In the genomic region with DNA sequence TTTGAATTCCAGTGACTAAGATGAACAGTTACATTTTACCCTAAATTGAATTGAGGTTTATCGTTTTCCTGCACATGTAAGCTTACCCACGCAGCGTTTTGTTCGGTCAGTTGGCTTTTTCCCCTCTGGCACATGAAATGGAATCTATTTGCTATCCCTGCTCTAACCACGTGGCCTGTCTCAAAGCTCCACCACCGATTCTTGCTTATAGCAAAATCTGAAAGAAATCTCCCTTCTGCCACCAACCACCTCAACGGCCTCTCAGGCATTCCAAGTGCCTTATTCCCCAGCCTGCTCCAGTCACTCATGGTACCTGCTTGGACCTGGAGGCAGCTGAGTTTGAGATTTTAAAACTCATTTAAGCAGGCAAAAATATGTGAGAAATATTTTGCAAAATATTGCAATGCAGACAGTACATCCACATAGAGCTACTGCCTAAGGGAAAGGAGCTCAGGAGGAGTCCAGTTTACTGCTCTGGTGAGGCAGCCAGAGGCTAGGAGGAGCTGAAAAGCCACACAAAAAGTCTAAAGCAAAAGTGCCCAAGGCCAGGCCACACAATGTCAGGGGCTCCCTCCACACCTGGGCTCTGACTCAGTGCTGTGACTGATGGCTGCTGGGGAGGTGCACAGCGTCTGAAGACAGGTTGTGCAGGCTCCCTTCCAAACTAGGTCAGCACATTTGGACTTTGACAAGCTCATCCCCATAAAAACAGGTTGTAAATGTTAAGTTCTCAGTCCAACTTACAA, we compare ENCODE assay signal across 1 cellular context.
TF ChIP-seq lines count a peak whose summit lies in the region.

No MANE protein-coding gene starts in this region.

TF ChIP-seq in HepG2, 621 proteins besides CTCF, POLR2A, EP300 and RAD21 (continued from another document and continues in another):
- TF ChIP-seq, protein P1, sequence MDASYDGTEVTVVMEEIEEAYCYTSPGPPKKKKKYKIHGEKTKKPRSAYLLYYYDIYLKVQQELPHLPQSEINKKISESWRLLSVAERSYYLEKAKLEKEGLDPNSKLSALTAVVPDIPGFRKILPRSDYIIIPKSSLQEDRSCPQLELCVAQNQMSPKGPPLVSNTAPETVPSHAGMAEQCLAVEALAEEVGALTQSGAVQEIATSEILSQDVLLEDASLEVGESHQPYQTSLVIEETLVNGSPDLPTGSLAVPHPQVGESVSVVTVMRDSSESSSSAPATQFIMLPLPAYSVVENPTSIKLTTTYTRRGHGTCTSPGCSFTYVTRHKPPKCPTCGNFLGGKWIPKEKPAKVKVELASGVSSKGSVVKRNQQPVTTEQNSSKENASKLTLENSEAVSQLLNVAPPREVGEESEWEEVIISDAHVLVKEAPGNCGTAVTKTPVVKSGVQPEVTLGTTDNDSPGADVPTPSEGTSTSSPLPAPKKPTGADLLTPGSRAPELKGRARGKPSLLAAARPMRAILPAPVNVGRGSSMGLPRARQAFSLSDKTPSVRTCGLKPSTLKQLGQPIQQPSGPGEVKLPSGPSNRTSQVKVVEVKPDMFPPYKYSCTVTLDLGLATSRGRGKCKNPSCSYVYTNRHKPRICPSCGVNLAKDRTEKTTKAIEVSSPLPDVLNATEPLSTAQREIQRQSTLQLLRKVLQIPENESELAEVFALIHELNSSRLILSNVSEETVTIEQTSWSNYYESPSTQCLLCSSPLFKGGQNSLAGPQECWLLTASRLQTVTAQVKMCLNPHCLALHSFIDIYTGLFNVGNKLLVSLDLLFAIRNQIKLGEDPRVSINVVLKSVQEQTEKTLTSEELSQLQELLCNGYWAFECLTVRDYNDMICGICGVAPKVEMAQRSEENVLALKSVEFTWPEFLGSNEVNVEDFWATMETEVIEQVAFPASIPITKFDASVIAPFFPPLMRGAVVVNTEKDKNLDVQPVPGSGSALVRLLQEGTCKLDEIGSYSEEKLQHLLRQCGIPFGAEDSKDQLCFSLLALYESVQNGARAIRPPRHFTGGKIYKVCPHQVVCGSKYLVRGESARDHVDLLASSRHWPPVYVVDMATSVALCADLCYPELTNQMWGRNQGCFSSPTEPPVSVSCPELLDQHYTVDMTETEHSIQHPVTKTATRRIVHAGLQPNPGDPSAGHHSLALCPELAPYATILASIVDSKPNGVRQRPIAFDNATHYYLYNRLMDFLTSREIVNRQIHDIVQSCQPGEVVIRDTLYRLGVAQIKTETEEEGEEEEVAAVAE (CRISPR knock-in tag; IDR thresholded peaks at IDR 0.05; ENCODE audit: borderline replicate concordance) = no peak
- no peak for TF ChIP-seq NPAS2 (CRISPR knock-in tag; IDR thresholded peaks at IDR 0.05; ENCODE audit: borderline replicate concordance)
- TF ChIP-seq, protein P2, sequence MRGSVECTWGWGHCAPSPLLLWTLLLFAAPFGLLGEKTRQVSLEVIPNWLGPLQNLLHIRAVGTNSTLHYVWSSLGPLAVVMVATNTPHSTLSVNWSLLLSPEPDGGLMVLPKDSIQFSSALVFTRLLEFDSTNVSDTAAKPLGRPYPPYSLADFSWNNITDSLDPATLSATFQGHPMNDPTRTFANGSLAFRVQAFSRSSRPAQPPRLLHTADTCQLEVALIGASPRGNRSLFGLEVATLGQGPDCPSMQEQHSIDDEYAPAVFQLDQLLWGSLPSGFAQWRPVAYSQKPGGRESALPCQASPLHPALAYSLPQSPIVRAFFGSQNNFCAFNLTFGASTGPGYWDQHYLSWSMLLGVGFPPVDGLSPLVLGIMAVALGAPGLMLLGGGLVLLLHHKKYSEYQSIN (CRISPR knock-in tag; IDR thresholded peaks at IDR 0.05; ENCODE audit: borderline replicate concordance) = no peak
- TF ChIP-seq TBP (CRISPR knock-in tag; IDR thresholded peaks at IDR 0.05) = no peak
- TF ChIP-seq MBD4 (IDR thresholded peaks at IDR 0.05; ENCODE audit: borderline replicate concordance, low read length) = no peak
- no peak for TF ChIP-seq HES4 (CRISPR knock-in tag; IDR thresholded peaks at IDR 0.05; ENCODE audit: borderline replicate concordance)
- TF ChIP-seq, protein P3, sequence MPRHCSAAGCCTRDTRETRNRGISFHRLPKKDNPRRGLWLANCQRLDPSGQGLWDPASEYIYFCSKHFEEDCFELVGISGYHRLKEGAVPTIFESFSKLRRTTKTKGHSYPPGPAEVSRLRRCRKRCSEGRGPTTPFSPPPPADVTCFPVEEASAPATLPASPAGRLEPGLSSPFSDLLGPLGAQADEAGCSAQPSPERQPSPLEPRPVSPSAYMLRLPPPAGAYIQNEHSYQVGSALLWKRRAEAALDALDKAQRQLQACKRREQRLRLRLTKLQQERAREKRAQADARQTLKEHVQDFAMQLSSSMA (CRISPR knock-in tag; IDR thresholded peaks at IDR 0.05) = no peak
- TF ChIP-seq AKAP8 (CRISPR knock-in tag; IDR thresholded peaks at IDR 0.05) = no peak
- TF ChIP-seq, protein P4, sequence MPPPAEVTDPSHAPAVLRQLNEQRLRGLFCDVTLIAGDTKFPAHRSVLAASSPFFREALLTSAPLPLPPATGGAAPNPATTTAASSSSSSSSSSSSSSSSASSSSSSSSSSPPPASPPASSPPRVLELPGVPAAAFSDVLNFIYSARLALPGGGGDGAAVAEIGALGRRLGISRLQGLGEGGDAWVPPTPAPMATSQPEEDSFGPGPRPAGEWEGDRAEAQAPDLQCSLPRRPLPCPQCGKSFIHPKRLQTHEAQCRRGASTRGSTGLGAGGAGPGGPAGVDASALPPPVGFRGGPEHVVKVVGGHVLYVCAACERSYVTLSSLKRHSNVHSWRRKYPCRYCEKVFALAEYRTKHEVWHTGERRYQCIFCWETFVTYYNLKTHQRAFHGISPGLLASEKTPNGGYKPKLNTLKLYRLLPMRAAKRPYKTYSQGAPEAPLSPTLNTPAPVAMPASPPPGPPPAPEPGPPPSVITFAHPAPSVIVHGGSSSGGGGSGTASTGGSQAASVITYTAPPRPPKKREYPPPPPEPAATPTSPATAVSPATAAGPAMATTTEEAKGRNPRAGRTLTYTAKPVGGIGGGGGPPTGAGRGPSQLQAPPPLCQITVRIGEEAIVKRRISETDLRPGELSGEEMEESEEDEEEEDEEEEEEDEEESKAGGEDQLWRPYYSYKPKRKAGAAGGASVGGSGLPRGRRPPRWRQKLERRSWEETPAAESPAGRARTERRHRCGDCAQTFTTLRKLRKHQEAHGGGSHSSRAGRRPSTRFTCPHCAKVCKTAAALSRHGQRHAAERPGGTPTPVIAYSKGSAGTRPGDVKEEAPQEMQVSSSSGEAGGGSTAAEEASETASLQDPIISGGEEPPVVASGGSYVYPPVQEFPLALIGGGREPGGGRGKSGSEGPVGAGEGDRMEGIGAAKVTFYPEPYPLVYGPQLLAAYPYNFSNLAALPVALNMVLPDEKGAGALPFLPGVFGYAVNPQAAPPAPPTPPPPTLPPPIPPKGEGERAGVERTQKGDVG (CRISPR knock-in tag; IDR thresholded peaks at IDR 0.05; ENCODE audit: borderline replicate concordance) = no peak
- TF ChIP-seq, protein P5, sequence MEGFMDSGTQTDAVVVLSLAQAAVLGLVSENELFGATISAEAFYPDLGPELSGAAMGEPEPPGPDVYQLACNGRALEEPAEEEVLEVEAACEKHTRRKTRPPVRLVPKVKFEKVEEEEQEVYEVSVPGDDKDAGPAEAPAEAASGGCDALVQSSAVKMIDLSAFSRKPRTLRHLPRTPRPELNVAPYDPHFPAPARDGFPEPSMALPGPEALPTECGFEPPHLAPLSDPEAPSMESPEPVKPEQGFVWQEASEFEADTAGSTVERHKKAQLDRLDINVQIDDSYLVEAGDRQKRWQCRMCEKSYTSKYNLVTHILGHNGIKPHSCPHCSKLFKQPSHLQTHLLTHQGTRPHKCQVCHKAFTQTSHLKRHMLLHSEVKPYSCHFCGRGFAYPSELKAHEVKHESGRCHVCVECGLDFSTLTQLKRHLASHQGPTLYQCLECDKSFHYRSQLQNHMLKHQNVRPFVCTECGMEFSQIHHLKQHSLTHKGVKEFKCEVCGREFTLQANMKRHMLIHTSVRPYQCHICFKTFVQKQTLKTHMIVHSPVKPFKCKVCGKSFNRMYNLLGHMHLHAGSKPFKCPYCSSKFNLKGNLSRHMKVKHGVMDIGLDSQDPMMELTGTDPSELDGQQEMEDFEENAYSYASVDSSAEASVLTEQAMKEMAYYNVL (CRISPR knock-in tag; IDR thresholded peaks at IDR 0.05; ENCODE audit: borderline replicate concordance) = no peak
- no peak for TF ChIP-seq ZNF619 (CRISPR knock-in tag; IDR thresholded peaks at IDR 0.05)
- TF ChIP-seq, protein P6, sequence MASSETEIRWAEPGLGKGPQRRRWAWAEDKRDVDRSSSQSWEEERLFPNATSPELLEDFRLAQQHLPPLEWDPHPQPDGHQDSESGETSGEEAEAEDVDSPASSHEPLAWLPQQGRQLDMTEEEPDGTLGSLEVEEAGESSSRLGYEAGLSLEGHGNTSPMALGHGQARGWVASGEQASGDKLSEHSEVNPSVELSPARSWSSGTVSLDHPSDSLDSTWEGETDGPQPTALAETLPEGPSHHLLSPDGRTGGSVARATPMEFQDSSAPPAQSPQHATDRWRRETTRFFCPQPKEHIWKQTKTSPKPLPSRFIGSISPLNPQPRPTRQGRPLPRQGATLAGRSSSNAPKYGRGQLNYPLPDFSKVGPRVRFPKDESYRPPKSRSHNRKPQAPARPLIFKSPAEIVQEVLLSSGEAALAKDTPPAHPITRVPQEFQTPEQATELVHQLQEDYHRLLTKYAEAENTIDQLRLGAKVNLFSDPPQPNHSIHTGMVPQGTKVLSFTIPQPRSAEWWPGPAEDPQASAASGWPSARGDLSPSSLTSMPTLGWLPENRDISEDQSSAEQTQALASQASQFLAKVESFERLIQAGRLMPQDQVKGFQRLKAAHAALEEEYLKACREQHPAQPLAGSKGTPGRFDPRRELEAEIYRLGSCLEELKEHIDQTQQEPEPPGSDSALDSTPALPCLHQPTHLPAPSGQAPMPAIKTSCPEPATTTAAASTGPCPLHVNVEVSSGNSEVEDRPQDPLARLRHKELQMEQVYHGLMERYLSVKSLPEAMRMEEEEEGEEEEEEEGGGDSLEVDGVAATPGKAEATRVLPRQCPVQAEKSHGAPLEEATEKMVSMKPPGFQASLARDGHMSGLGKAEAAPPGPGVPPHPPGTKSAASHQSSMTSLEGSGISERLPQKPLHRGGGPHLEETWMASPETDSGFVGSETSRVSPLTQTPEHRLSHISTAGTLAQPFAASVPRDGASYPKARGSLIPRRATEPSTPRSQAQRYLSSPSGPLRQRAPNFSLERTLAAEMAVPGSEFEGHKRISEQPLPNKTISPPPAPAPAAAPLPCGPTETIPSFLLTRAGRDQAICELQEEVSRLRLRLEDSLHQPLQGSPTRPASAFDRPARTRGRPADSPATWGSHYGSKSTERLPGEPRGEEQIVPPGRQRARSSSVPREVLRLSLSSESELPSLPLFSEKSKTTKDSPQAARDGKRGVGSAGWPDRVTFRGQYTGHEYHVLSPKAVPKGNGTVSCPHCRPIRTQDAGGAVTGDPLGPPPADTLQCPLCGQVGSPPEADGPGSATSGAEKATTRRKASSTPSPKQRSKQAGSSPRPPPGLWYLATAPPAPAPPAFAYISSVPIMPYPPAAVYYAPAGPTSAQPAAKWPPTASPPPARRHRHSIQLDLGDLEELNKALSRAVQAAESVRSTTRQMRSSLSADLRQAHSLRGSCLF (CRISPR knock-in tag; IDR thresholded peaks at IDR 0.05; ENCODE audit: borderline replicate concordance) = no peak
- peak; percentile 33; the same call in 1 of the 2 replicates for TF ChIP-seq PHF8 (CRISPR knock-in tag; IDR thresholded peaks at IDR 0.05)
- no peak for TF ChIP-seq STAT5B (CRISPR knock-in tag; IDR thresholded peaks at IDR 0.05)
- TF ChIP-seq ZNF747 (CRISPR knock-in tag; IDR thresholded peaks at IDR 0.05; ENCODE audit: borderline replicate concordance) = no peak
- TF ChIP-seq, protein P7, sequence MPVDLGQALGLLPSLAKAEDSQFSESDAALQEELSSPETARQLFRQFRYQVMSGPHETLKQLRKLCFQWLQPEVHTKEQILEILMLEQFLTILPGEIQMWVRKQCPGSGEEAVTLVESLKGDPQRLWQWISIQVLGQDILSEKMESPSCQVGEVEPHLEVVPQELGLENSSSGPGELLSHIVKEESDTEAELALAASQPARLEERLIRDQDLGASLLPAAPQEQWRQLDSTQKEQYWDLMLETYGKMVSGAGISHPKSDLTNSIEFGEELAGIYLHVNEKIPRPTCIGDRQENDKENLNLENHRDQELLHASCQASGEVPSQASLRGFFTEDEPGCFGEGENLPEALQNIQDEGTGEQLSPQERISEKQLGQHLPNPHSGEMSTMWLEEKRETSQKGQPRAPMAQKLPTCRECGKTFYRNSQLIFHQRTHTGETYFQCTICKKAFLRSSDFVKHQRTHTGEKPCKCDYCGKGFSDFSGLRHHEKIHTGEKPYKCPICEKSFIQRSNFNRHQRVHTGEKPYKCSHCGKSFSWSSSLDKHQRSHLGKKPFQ (CRISPR knock-in tag; IDR thresholded peaks at IDR 0.05; ENCODE audit: insufficient replicate concordance) = no peak
- TF ChIP-seq, protein P8, sequence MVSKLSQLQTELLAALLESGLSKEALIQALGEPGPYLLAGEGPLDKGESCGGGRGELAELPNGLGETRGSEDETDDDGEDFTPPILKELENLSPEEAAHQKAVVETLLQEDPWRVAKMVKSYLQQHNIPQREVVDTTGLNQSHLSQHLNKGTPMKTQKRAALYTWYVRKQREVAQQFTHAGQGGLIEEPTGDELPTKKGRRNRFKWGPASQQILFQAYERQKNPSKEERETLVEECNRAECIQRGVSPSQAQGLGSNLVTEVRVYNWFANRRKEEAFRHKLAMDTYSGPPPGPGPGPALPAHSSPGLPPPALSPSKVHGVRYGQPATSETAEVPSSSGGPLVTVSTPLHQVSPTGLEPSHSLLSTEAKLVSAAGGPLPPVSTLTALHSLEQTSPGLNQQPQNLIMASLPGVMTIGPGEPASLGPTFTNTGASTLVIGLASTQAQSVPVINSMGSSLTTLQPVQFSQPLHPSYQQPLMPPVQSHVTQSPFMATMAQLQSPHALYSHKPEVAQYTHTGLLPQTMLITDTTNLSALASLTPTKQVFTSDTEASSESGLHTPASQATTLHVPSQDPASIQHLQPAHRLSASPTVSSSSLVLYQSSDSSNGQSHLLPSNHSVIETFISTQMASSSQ (IDR thresholded peaks at IDR 0.05; ENCODE audit: low read depth) = no peak
- TF ChIP-seq, protein P8 (CRISPR knock-in tag; IDR thresholded peaks at IDR 0.05; ENCODE audit: borderline replicate concordance) = no peak
- no peak for TF ChIP-seq EZH2 (conservative IDR thresholded peaks at IDR 0.05; ENCODE audit: low read depth, low read length)
- no peak for TF ChIP-seq AGO1 (IDR thresholded peaks at IDR 0.05; ENCODE audit: low read depth, low read length, poor library complexity, severe bottlenecking)
- TF ChIP-seq, protein P9, sequence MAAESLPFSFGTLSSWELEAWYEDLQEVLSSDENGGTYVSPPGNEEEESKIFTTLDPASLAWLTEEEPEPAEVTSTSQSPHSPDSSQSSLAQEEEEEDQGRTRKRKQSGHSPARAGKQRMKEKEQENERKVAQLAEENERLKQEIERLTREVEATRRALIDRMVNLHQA (CRISPR knock-in tag; IDR thresholded peaks at IDR 0.05) = no peak
- peak; percentile 86 for TF ChIP-seq ZNF614 (CRISPR knock-in tag; IDR thresholded peaks at IDR 0.05; ENCODE audit: borderline replicate concordance)
- TF ChIP-seq ZNF567 (CRISPR knock-in tag; IDR thresholded peaks at IDR 0.05; ENCODE audit: borderline replicate concordance) = no peak
- TF ChIP-seq ZNF34 (CRISPR knock-in tag; IDR thresholded peaks at IDR 0.05; ENCODE audit: borderline replicate concordance) = no peak
- TF ChIP-seq MZF1 (CRISPR knock-in tag; IDR thresholded peaks at IDR 0.05; ENCODE audit: borderline replicate concordance) = no peak
- TF ChIP-seq ZNF644 (CRISPR knock-in tag; IDR thresholded peaks at IDR 0.05; ENCODE audit: low read depth) = no peak
